Comparison of ENCODE assay signal across 1 cellular context in the genomic region with DNA sequence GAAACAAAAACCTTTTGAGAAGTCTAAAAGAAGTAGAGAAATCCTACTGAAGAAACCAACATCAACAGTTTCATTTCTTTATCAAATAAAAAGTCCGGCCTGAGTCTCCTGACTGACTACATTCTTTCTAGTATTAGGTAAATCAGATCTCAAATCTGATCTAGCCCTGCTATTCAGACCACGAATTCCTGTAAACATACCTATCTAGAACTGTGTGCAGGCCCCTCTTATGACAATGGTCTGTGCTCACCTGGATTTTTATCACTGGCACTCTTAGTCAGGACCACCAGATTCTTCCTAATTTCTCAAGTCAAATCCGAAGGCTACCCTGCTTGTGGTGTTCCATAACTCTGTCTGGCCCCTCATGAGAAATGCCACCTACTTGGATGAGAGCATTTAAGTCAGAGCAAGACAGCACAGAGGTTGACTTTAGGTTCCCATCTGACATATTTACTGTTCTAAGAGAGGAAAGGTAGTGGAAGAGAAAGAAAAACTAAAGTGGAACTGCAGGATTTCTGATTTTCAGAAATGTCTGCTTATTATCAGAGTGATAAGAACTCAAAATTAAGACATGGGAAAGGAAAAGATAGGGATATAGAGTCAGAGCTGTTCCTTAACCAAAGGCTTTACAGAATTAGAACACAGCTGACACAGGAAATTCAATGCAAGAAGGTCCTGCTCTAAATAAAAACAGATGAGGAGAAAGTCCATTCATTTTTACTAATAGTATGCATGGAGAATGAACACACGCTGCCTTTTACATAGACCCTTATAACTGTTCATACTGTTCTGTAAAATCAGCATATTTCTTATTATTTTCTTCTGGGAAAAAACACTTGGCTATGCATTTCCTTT.
TF ChIP-seq lines count a peak whose summit lies in the region.

No MANE protein-coding gene starts in this region.

TF ChIP-seq in GM12891, 5 proteins besides CTCF, POLR2A, EP300 and RAD21:
- TF ChIP-seq POLR2AphosphoS5 (IDR thresholded peaks at IDR 0.05; ENCODE audit: low read depth, low read length), result no peak
- no peak for TF ChIP-seq PAX5 (IDR thresholded peaks at IDR 0.05; ENCODE audit: insufficient read depth, low read length, severe bottlenecking)
- no peak for TF ChIP-seq POU2F2 (IDR thresholded peaks at IDR 0.05; ENCODE audit: low read depth, low read length)
- TF ChIP-seq TAF1 (IDR thresholded peaks at IDR 0.05; ENCODE audit: low read depth, low read length), result no peak
- TF ChIP-seq SPI1 (IDR thresholded peaks at IDR 0.05; ENCODE audit: low read depth, low read length), result no peak
